In genomic region chr3:151918253-151919029, GRCh38 we compare ENCODE assay signal across 8 cellular contexts. TPM values are rescaled to one million over a fixed set of nuclear protein-coding genes. Genes with fewer than 3 reads are reported as not detected.
DNase-seq lines count a peak whose midpoint lies in the region; ATAC-seq and TF ChIP-seq lines count a peak whose summit lies in the region.

No MANE protein-coding gene starts in this region.

- peak; percentile 55 for DNase-seq in GM03348 (ENCODE audit: low spot score)
- DNase-seq in NCI-H2081 (lab: John Stamatoyannopoulos, UW), result peak; percentile 51 to 65
- DNase-seq in activated B cell treated with CpG ODN at 0.5 μM for 24 hours, result no peak
- DNase-seq in left ventricle myocardium superior, result no peak
- no peak for DNase-seq in spleen
- no peak for DNase-seq in COLO668 (lab: John Stamatoyannopoulos, UW; ENCODE audit: unreplicated experiment)
- DNase-seq in stimulated activated CD4-positive, alpha-beta T cell treated with anti-CD3 and anti-CD28 coated beads, Interleukin-1b, Interleukin-23, amount 100 ng/mL, for 48 hours, result no peak

- no peaks in the 10 kb centered on the region for H3K36me3 Mint-ChIP-seq in activated B cell treated with CpG ODN at 0.5 μM for 24 hours (ENCODE audit: low read depth)

- H3K27me3 ChIP-seq in spleen (replicated peaks in 1 of 7), result no peaks in the 10 kb centered on the region

- H3K9me3 ChIP-seq in HEK293 (ENCODE audit: control insufficient read depth, insufficient read depth, low read depth, low read length) (no peaks in the 10 kb centered on the region), spleen (no peaks in the 10 kb centered on the region)

- TF ChIP-seq CTCF in HEK293 (tag by site-specific recombination; IDR thresholded peaks at IDR 0.05) (no peak), activated B cell treated with CpG ODN at 0.5 μM for 24 hours (IDR thresholded peaks at IDR 0.05) (peak; percentile 18), spleen (IDR thresholded peaks at IDR 0.05 in 8 of 11, conservative IDR thresholded peaks at IDR 0.05 in 3 of 11) (peak; percentile 20 to 67 (median 55))

- H3K27me3 Mint-ChIP-seq in activated B cell treated with CpG ODN at 0.5 μM for 24 hours, result no peaks in the 10 kb centered on the region

- H3K36me3 ChIP-seq in HEK293 (ENCODE audit: control insufficient read depth in 2 of 2, insufficient read depth in 1 of 2, low read length in 2 of 2), result no peaks in the 10 kb centered on the region
- no peaks in the 10 kb centered on the region for H3K36me3 ChIP-seq in spleen

- CTCF ChIA-PET in HEK293 (lab: Yijun Ruan, JAX) (interaction anchor here (0.6 to 1.9 kb wide), 10 partner anchors 9 to 691 kb away, joined by 3 to 15 read pairs (median 3); no protein-coding TSS in a partner anchor), activated B cell treated with CpG ODN at 0.5 μM for 24 hours (lab: Charles Lee) (interaction anchor here (0.7 to 2.5 kb wide), 6 partner anchors 21 to 690 kb away, joined by 3 to 21 read pairs (median 3); no protein-coding TSS in a partner anchor)

- H3K4me3 ChIP-seq in HEK293 (ENCODE audit: low read depth, low read length) (no peak overlapping the region), spleen (no peak overlapping the region)

- ATAC-seq in activated B cell treated with CpG ODN at 0.5 μM for 24 hours (ENCODE audit: low read depth) (no peak), left ventricle myocardium superior (peak; percentile 48)

- no peak overlapping the region for H3K27ac Mint-ChIP-seq in activated B cell treated with CpG ODN at 0.5 μM for 24 hours

- intact Hi-C loops in activated B cell treated with CpG ODN at 0.5 μM for 24 hours (cut with micrococcal nuclease), result loop anchor here (1.0 to 5.0 kb wide), 6 partner anchors 450 to 762 kb away; no protein-coding TSS in a partner anchor
- intact Hi-C loops in left ventricle myocardium superior (cut with micrococcal nuclease), result loop anchor here (10.0 kb wide), 1 partner anchor 484 kb away; no protein-coding TSS in a partner anchor
- intact Hi-C loops in spleen (cut with DNase I; ENCODE audit: low total_unique reads), result loop anchor here (10.0 kb wide), 1 partner anchor 474 kb away; no protein-coding TSS in a partner anchor

- H3K27ac ChIP-seq in HEK293 (ENCODE audit: extremely low read depth, low read depth, low read length) (no peak overlapping the region), spleen (no peak overlapping the region)

- H3K9me3 Mint-ChIP-seq in activated B cell treated with CpG ODN at 0.5 μM for 24 hours, result no peaks in the 10 kb centered on the region

- H3K4me1 Mint-ChIP-seq in activated B cell treated with CpG ODN at 0.5 μM for 24 hours, result no peaks in the 10 kb centered on the region

- H3K4me3 Mint-ChIP-seq in activated B cell treated with CpG ODN at 0.5 μM for 24 hours, result no peak overlapping the region

- POLR2A ChIA-PET in HEK293 (lab: Yijun Ruan, JAX), result no interaction called here
- POLR2A ChIA-PET in activated B cell treated with CpG ODN at 0.5 μM for 24 hours (lab: Charles Lee), result no interaction called here

- H3K4me1 ChIP-seq in HEK293 (ENCODE audit: control insufficient read depth, insufficient read depth, low read length), result no peaks in the 10 kb centered on the region
- H3K4me1 ChIP-seq in spleen, result no peaks in the 10 kb centered on the region

- TF ChIP-seq POLR2A in spleen (IDR thresholded peaks at IDR 0.05), result no peak

- 61 to 70% (median 67%) methylated on average over 5 of the region's 5 CpGs for WGBS in spleen, 5 donors

TF ChIP-seq in HEK293, 187 proteins besides CTCF, POLR2A, EP300 and RAD21:
- TF ChIP-seq GFI1B (tag by site-specific recombination; IDR thresholded peaks at IDR 0.05) (no peak), ZNF654 (tag by site-specific recombination; IDR thresholded peaks at IDR 0.05; ENCODE audit: low read depth) (peak; percentile 70)

RNA-seq across cellular contexts. Expression of gene SUCNR1, which starts 45.0 kb away (rescaled TPM):
- total RNA-seq in activated B cell treated with CpG ODN at 0.5 μM for 24 hours (not detected in 2 replicates), left ventricle myocardium superior (0.12 TPM), spleen (10 to 100 TPM in 5 of 7 donors, 1 to 10 TPM in 2; 6.5 to 21.5 (median 11.7) TPM)
- polyA plus RNA-seq in spleen, result under 1 TPM; 0.37 to 0.96 (median 0.65) TPM

Comparison
In these comparisons a context has a peak if more than half of its experiments do, and no peak if none do; other contexts are left out.
1. DNase-seq: peak in GM03348 (single experiment) and NCI-H2081 (2 of 2); none in activated B cell treated with CpG ODN at 0.5 μM for 24 hours (single experiment), left ventricle myocardium superior (single experiment), spleen (single experiment), COLO668 (single experiment) and stimulated activated CD4-positive, alpha-beta T cell treated with anti-CD3 and anti-CD28 coated beads, Interleukin-1b, Interleukin-23, amount 100 ng/mL, for 48 hours (single experiment).